In the genomic region with DNA sequence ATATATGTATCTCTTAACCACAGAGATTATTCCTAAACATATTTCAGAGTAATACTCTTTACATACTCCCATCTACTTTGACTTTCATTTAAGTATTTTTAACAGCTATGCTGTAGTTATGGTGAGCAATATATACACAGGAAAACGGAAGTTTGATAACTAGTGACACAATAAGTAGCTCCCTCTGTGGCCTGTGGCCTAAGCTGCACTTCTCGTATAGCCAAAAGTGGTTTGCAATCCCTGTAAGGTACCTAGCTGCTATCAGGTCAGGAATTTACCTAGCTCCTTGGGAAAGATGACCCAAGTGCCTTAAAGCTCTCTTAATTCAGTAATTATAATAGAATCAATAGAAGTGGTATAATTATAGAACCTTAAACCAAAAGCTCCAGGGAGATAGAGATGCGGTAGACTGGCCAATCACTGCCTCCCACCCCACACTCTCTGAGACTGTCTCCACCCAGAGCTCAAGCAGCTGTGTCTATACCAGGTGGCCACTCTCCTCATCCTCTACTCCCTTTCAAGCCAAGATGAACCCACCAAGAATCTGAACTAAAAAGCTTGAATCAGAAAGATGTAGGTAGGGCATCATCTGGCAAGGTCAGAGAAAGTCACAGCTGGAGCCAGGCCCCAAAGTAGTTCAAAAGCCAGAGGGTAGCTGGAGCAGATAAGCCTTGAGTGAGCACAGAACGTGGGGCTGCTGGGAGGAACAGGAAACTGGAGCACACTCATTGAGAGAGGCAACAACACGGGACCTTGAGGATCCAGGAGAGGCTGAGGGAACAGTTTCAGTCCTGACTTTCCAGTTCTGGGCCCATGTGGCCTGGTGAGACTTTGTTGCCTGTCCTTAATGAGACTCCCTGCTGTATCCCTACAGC, we compare ENCODE assay signal across 11 cellular contexts.
A peak's percentile ranks its signal among the peaks of the same experiment; 100 is the strongest.
DNase-seq lines count a peak whose midpoint lies in the region; ATAC-seq and TF ChIP-seq lines count a peak whose summit lies in the region.
"Had no signal": no experiment of that assay in that cellular context is flagged by ENCODE, and none has a peak within 500 bp of the region (broad histone marks: within the 10 kb centered on the region; RNA-seq: fewer than 3 reads in every experiment).

No MANE protein-coding gene starts in this region.

- peak; percentile 48 for ATAC-seq in CD8-positive, alpha-beta T cell
- peak; percentile 61 for ATAC-seq in GM19438 (IDR thresholded peaks at IDR 0.05; ENCODE audit: low read depth, unreplicated experiment)
- peak; percentile 77 for ATAC-seq in HG03521 (IDR thresholded peaks at IDR 0.05; ENCODE audit: unreplicated experiment)
- peak in 1 of 2 donors; percentile 40 for ATAC-seq in activated naive CD4-positive, alpha-beta T cell treated with anti-CD3 and anti-CD28 coated beads, Interleukin-2, amount 50 U/mL, for 72 hours
- ATAC-seq in GM19328 (IDR thresholded peaks at IDR 0.05; ENCODE audit: unreplicated experiment): no peak
- ATAC-seq in left ventricle myocardium superior: no peak

- H4K8ac ChIP-seq in trophoblast cell (ENCODE audit: low read depth, low read length): no peak overlapping the region

- peak overlapping the region; percentile 20 for H3K4me3 Mint-ChIP-seq in CD8-positive, alpha-beta T cell
- H3K4me3 Mint-ChIP-seq: neural progenitor cell had no signal

- no peak overlapping the region for H2AK5ac ChIP-seq in trophoblast cell (ENCODE audit: low read length)

- H3K9me3 Mint-ChIP-seq in CD8-positive, alpha-beta T cell: peaks cover 14% of the 10 kb centered on the region
- peaks cover 3 to 11% of the 10 kb centered on the region in 2 donors for H3K9me3 Mint-ChIP-seq in activated naive CD4-positive, alpha-beta T cell treated with anti-CD3 and anti-CD28 coated beads, Interleukin-2, amount 50 U/mL, for 72 hours
- H3K9me3 Mint-ChIP-seq: neural progenitor cell had no signal

- WGBS in trophoblast cell (ENCODE audit: extremely low coverage, insufficient coverage, insufficient read length): no CpG with 5 or more reads among the region's 5 CpGs

- H4K12ac ChIP-seq in trophoblast cell (ENCODE audit: low read depth, low read length): no peak overlapping the region

- no peak overlapping the region for H4K91ac ChIP-seq in trophoblast cell (ENCODE audit: low read depth, low read length)

- H3K79me1 ChIP-seq in trophoblast cell (ENCODE audit: low read length): no peaks in the 10 kb centered on the region

- no peaks in the 10 kb centered on the region for H3K9me3 ChIP-seq in CD8-positive, alpha-beta T cell (ENCODE audit: low read length)
- no peaks in the 10 kb centered on the region for H3K9me3 ChIP-seq in trophoblast cell (ENCODE audit: insufficient read depth, low read depth, low read length)

- H3K36me3 Mint-ChIP-seq in CD8-positive, alpha-beta T cell: peaks cover 16% of the 10 kb centered on the region
- H3K36me3 Mint-ChIP-seq in activated naive CD4-positive, alpha-beta T cell treated with anti-CD3 and anti-CD28 coated beads, Interleukin-2, amount 50 U/mL, for 72 hours: peaks cover 0 to 21% of the 10 kb centered on the region in 2 donors

- no peak overlapping the region for H2BK120ac ChIP-seq in trophoblast cell (ENCODE audit: insufficient read depth, low read length, poor library complexity)

- no peak overlapping the region for H3K4me2 ChIP-seq in trophoblast cell (ENCODE audit: low read length)
- H3K4me2 ChIP-seq: neural progenitor cell had no signal

- H3K27ac ChIP-seq in CD8-positive, alpha-beta T cell (ENCODE audit: low read depth, low read length): peak overlapping the region; percentile 42
- no peak overlapping the region for H3K27ac ChIP-seq in trophoblast cell (ENCODE audit: low read depth, low read length)
- H3K27ac ChIP-seq: neural progenitor cell had no signal

- no peaks in the 10 kb centered on the region for H3K27me3 ChIP-seq in CD8-positive, alpha-beta T cell (ENCODE audit: insufficient read depth, low read length)
- no peaks in the 10 kb centered on the region for H3K27me3 ChIP-seq in trophoblast cell (ENCODE audit: insufficient read depth, low read length)
- H3K27me3 ChIP-seq: neural progenitor cell had no signal

- TF ChIP-seq CTCF in CD8-positive, alpha-beta T cell (IDR thresholded peaks at IDR 0.05): no peak

- DNase-seq in CD8-positive, alpha-beta T cell: peak in 1 of 7 experiments; percentile 46
- DNase-seq in activated naive CD4-positive, alpha-beta T cell treated with anti-CD3 and anti-CD28 coated beads, Interleukin-2, amount 50 U/mL, for 72 hours (ENCODE audit: low spot score in 2 of 2): no peak
- DNase-seq in trophoblast cell (no peak), DMS153 treated with DMSO at 0.1 percent for 48 hours (lab: John Stamatoyannopoulos, UW; ENCODE audit: unreplicated experiment) (no peak), left ventricle myocardium superior (no peak)
- DNase-seq: activated CD4-positive, alpha-beta T cell treated with anti-CD3 and anti-CD28 coated beads for 48 hours; KG1 had no signal

- no peaks in the 10 kb centered on the region for H3K79me2 ChIP-seq in trophoblast cell (ENCODE audit: control insufficient read depth, insufficient read depth, low read length, poor library complexity)

- H3K4me1 Mint-ChIP-seq in CD8-positive, alpha-beta T cell (ENCODE audit: low read depth): peaks cover 48% of the 10 kb centered on the region
- H3K4me1 Mint-ChIP-seq: neural progenitor cell had no signal

- H3K4me1 ChIP-seq in CD8-positive, alpha-beta T cell (ENCODE audit: insufficient read depth, low read length): peaks cover 28% of the 10 kb centered on the region
- no peaks in the 10 kb centered on the region for H3K4me1 ChIP-seq in trophoblast cell (ENCODE audit: control insufficient read depth in 1 of 2, insufficient read depth in 2 of 2, low read length in 2 of 2)
- H3K4me1 ChIP-seq: neural progenitor cell had no signal

- H3K9ac ChIP-seq in trophoblast cell (ENCODE audit: low read length): no peak overlapping the region
- H3K9ac ChIP-seq: neural progenitor cell had no signal

- POLR2A ChIA-PET in CD8-positive, alpha-beta T cell (lab: Charles Lee): interaction anchor here (1.0 to 4.9 kb wide), 5 partner anchors 73 to 100 kb away, joined by 3 to 32 read pairs (median 4); a partner anchor contains a TSS

- peak overlapping the region; percentile 87 for H3K27ac Mint-ChIP-seq in CD8-positive, alpha-beta T cell
- H3K27ac Mint-ChIP-seq in activated naive CD4-positive, alpha-beta T cell treated with anti-CD3 and anti-CD28 coated beads, Interleukin-2, amount 50 U/mL, for 72 hours: peak overlapping the region; percentile 79 to 83
- H3K27ac Mint-ChIP-seq: neural progenitor cell had no signal

- no peak overlapping the region for H2AFZ ChIP-seq in trophoblast cell (ENCODE audit: insufficient read depth, low read length, poor library complexity)
- H2AFZ ChIP-seq: neural progenitor cell had no signal

- H3K36me3 ChIP-seq in CD8-positive, alpha-beta T cell (ENCODE audit: insufficient read depth, low read length): no peaks in the 10 kb centered on the region
- peaks cover 0 to 2% of the 10 kb centered on the region in 2 experiments for H3K36me3 ChIP-seq in trophoblast cell (ENCODE audit: control insufficient read depth in 1 of 2, insufficient read depth in 2 of 2, low read length in 2 of 2)

- no peak overlapping the region for H3K23ac ChIP-seq in trophoblast cell (ENCODE audit: low read length)

- CTCF ChIA-PET in CD8-positive, alpha-beta T cell (lab: Charles Lee): interaction anchor here (0.6 to 2.4 kb wide), 14 partner anchors 8 to 526 kb away, joined by 3 to 19 read pairs (median 4); a partner anchor contains a TSS

- no peak overlapping the region for H3K18ac ChIP-seq in trophoblast cell (ENCODE audit: low read length)

- H3K4ac ChIP-seq in trophoblast cell (ENCODE audit: low read depth, low read length): no peak overlapping the region

- no peak overlapping the region for H3K4me3 ChIP-seq in CD8-positive, alpha-beta T cell (ENCODE audit: low read depth, low read length)
- no peak overlapping the region for H3K4me3 ChIP-seq in trophoblast cell (ENCODE audit: low read depth, low read length)
- H3K4me3 ChIP-seq: neural progenitor cell had no signal

- H3K27me3 Mint-ChIP-seq in CD8-positive, alpha-beta T cell (ENCODE audit: low read depth): no peaks in the 10 kb centered on the region

- no peak overlapping the region for H2BK12ac ChIP-seq in trophoblast cell (ENCODE audit: low read length)

- intact Hi-C loops in CD8-positive, alpha-beta T cell (cut with DNase I, micrococcal nuclease): loop anchor here in 1 of 2 experiments (10.0 kb wide), 2 partner anchors 74 to 524 kb away; no protein-coding TSS in a partner anchor
- intact Hi-C loops in left ventricle myocardium superior (cut with micrococcal nuclease): no loop called here

- no peak overlapping the region for H2BK5ac ChIP-seq in trophoblast cell (ENCODE audit: low read depth, low read length, poor library complexity)

- no peak overlapping the region for H3K14ac ChIP-seq in trophoblast cell (ENCODE audit: low read length)

Comparison
In these comparisons a context has a peak if more than half of its experiments do, and no peak if none do; other contexts are left out.
1. ATAC-seq: peak in CD8-positive, alpha-beta T cell (single experiment), GM19438 (single experiment) and HG03521 (single experiment); none in GM19328 (single experiment) and left ventricle myocardium superior (single experiment).